7 cellular contexts compared by ENCODE assay signal in the genomic region with DNA sequence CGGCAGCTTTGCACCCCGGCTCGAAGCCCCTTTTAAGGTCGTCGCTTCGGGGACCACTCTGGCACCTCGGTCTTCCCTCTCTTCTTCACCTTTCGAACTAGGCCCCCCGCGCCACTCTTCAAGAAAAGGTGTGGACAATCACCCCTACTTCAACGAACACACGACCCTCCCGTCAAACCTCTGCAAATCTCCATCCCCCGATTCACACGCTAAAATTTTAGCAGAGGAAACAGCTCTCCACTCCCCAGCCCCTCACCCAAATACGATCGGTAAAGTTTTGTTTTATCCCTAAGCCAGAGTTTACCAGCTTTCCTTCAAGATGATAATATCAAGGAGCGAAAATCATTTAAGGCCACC.
DNase-seq lines count a peak whose midpoint lies in the region; ATAC-seq lines count a peak whose summit lies in the region.

No MANE protein-coding gene starts in this region.

- H3K27me3 Mint-ChIP-seq in IgD-negative memory B cell (peaks cover 6% of the 10 kb centered on the region), immature natural killer cell (ENCODE audit: low read depth in 3 of 3) (peaks cover 9 to 24% (median 20%) of the 10 kb centered on the region in 3 donors)
- no peaks in the 10 kb centered on the region for H3K27me3 Mint-ChIP-seq in activated naive CD8-positive, alpha-beta T cell treated with anti-CD3 and anti-CD28 coated beads for 36 hours
- H3K27me3 Mint-ChIP-seq in stimulated activated naive CD8-positive, alpha-beta T cell treated with anti-CD3 and anti-CD28 coated beads, Interleukin-15, amount 100 ng/mL, for 72 hours, result no peaks in the 10 kb centered on the region

- no peak for ATAC-seq in stimulated activated naive CD8-positive, alpha-beta T cell treated with anti-CD3 and anti-CD28 coated beads, Interleukin-15, amount 100 ng/mL, for 72 hours
- ATAC-seq in HG03175 (IDR thresholded peaks at IDR 0.05; ENCODE audit: unreplicated experiment), result no peak

- H3K9me3 Mint-ChIP-seq in IgD-negative memory B cell (no peaks in the 10 kb centered on the region), immature natural killer cell (no peaks in the 10 kb centered on the region)
- H3K9me3 Mint-ChIP-seq in activated naive CD8-positive, alpha-beta T cell treated with anti-CD3 and anti-CD28 coated beads for 36 hours, result no peaks in the 10 kb centered on the region
- H3K9me3 Mint-ChIP-seq in stimulated activated naive CD8-positive, alpha-beta T cell treated with anti-CD3 and anti-CD28 coated beads, Interleukin-15, amount 100 ng/mL, for 72 hours, result no peaks in the 10 kb centered on the region

- H3K4me3 Mint-ChIP-seq in IgD-negative memory B cell (peak overlapping the region; percentile 86 to 96 (median 93)), immature natural killer cell (peak overlapping the region; percentile 87 to 93 (median 91))
- peak overlapping the region; percentile 85 for H3K4me3 Mint-ChIP-seq in activated naive CD8-positive, alpha-beta T cell treated with anti-CD3 and anti-CD28 coated beads for 36 hours
- peak overlapping the region; percentile 80 to 81 for H3K4me3 Mint-ChIP-seq in stimulated activated naive CD8-positive, alpha-beta T cell treated with anti-CD3 and anti-CD28 coated beads, Interleukin-15, amount 100 ng/mL, for 72 hours

- H3K4me1 Mint-ChIP-seq in IgD-negative memory B cell, result peaks cover 38 to 62% (median 61%) of the 10 kb centered on the region in 3 donors
- peaks cover 83% of the 10 kb centered on the region for H3K4me1 Mint-ChIP-seq in activated naive CD8-positive, alpha-beta T cell treated with anti-CD3 and anti-CD28 coated beads for 36 hours
- peaks cover 49 to 80% of the 10 kb centered on the region in 2 donors for H3K4me1 Mint-ChIP-seq in immature natural killer cell
- peaks cover 79% of the 10 kb centered on the region for H3K4me1 Mint-ChIP-seq in stimulated activated naive CD8-positive, alpha-beta T cell treated with anti-CD3 and anti-CD28 coated beads, Interleukin-15, amount 100 ng/mL, for 72 hours

- DNase-seq in activated naive CD8-positive, alpha-beta T cell treated with anti-CD3 and anti-CD28 coated beads for 36 hours, result no peak
- DNase-seq in immature natural killer cell, result no peak
- no peak for DNase-seq in stimulated activated naive CD8-positive, alpha-beta T cell treated with anti-CD3 and anti-CD28 coated beads, Interleukin-15, amount 100 ng/mL, for 72 hours
- DNase-seq in NCI-H2081 (lab: John Stamatoyannopoulos, UW), result no peak
- DNase-seq in putamen (ENCODE audit: low spot score), result no peak

- H3K27ac Mint-ChIP-seq in IgD-negative memory B cell (peak overlapping the region; percentile 88 to 95 (median 95)), immature natural killer cell (peak overlapping the region; percentile 82 to 98 (median 89))
- peak overlapping the region; percentile 94 for H3K27ac Mint-ChIP-seq in activated naive CD8-positive, alpha-beta T cell treated with anti-CD3 and anti-CD28 coated beads for 36 hours
- peak overlapping the region; percentile 96 to 97 for H3K27ac Mint-ChIP-seq in stimulated activated naive CD8-positive, alpha-beta T cell treated with anti-CD3 and anti-CD28 coated beads, Interleukin-15, amount 100 ng/mL, for 72 hours

- H3K36me3 Mint-ChIP-seq in IgD-negative memory B cell (peaks cover 6% of the 10 kb centered on the region), immature natural killer cell (no peaks in the 10 kb centered on the region)
- peaks cover 10% of the 10 kb centered on the region for H3K36me3 Mint-ChIP-seq in activated naive CD8-positive, alpha-beta T cell treated with anti-CD3 and anti-CD28 coated beads for 36 hours
